Comparison of ENCODE assay signal across 8 cellular contexts in genomic region chr2:55268907-55269611, GRCh38. TPM values are rescaled to one million over a fixed set of nuclear protein-coding genes. Genes with fewer than 3 reads are reported as not detected.
A peak's percentile ranks its signal among the peaks of the same experiment; 100 is the strongest.
DNase-seq lines count a peak whose midpoint lies in the region; ATAC-seq and TF ChIP-seq lines count a peak whose summit lies in the region.

Gene MTIF2, minus strand, starts transcription at chr2:55269231. Its CDS starts 5,373 bp downstream, at chr2:55263858.

- H3K4me3 ChIP-seq in NT2/D1 (ENCODE audit: insufficient read length, low read depth) = peak within 1 kb of the TSS; percentile 98
- peak within 1 kb of the TSS; percentile 94 for H3K4me3 ChIP-seq in endodermal cell (ENCODE audit: low read length)

- H3K27me3 ChIP-seq in NT2/D1 (ENCODE audit: insufficient read depth, insufficient read length) (no peaks in the 10 kb centered on the region), endodermal cell (ENCODE audit: control insufficient read depth, insufficient read depth, low read length, poor library complexity, severe bottlenecking) (no peaks in the 10 kb centered on the region)

- H3K9me3 ChIP-seq in NT2/D1 (ENCODE audit: insufficient read depth, low read length) (no peaks in the 10 kb centered on the region), endodermal cell (ENCODE audit: control insufficient read depth, low read length) (no peaks in the 10 kb centered on the region)

- intact Hi-C loops in Calu3 (cut with micrococcal nuclease; ENCODE audit: unreplicated experiment) = no loop called here

- WGBS in endodermal cell (ENCODE audit: insufficient coverage in 1 of 2, insufficient read length in 1 of 2), 2 experiments = 0% methylated on average over 12 to 42 of the region's 43 CpGs

- BruUV-seq in Calu3 (replicated peaks; lab: Mats Ljungman, UMichigan) = TSS peak; percentile 87

- CTCF ChIA-PET in Calu3 (lab: Charles Lee) = interaction anchor here (0.6 kb wide), 1 partner anchor 156 kb away, joined by 7 read pairs; no protein-coding TSS in a partner anchor
- CTCF ChIA-PET in activated CD8-positive, alpha-beta memory T cell treated with anti-CD3 and anti-CD28 coated beads, Interleukin-2, amount 10 ng/mL, durations not matched to agents 7 days and 5 days (lab: Charles Lee) = interaction anchor here (1.4 kb wide), 1 partner anchor 13 kb away, joined by 4 read pairs; no protein-coding TSS in a partner anchor

- peak within 1 kb of the TSS; percentile 64 for H3K27ac Mint-ChIP-seq in Calu3 (ENCODE audit: unreplicated experiment)
- H3K27ac Mint-ChIP-seq in activated CD8-positive, alpha-beta memory T cell treated with anti-CD3 and anti-CD28 coated beads, Interleukin-2, amount 10 ng/mL, durations not matched to agents 7 days and 5 days = peak within 1 kb of the TSS; percentile 92
- peak within 1 kb of the TSS; percentile 96 for H3K27ac Mint-ChIP-seq in endodermal cell

- peak; percentile 99 for ATAC-seq in GM21381 (IDR thresholded peaks at IDR 0.05; ENCODE audit: unreplicated experiment)
- ATAC-seq in activated CD8-positive, alpha-beta memory T cell treated with anti-CD3 and anti-CD28 coated beads, Interleukin-2, amount 10 ng/mL, durations not matched to agents 7 days and 5 days = peak; percentile 98

- peak within 1 kb of the TSS; percentile 66 for H3K4me3 Mint-ChIP-seq in Calu3 (ENCODE audit: low read depth, unreplicated experiment)
- peak within 1 kb of the TSS; percentile 92 for H3K4me3 Mint-ChIP-seq in activated CD8-positive, alpha-beta memory T cell treated with anti-CD3 and anti-CD28 coated beads, Interleukin-2, amount 10 ng/mL, durations not matched to agents 7 days and 5 days
- peak within 1 kb of the TSS; percentile 93 for H3K4me3 Mint-ChIP-seq in endodermal cell

- peaks cover 27% of the 10 kb centered on the region for H3K36me3 Mint-ChIP-seq in Calu3 (ENCODE audit: insufficient read depth, unreplicated experiment)
- peaks cover 6% of the 10 kb centered on the region for H3K36me3 Mint-ChIP-seq in activated CD8-positive, alpha-beta memory T cell treated with anti-CD3 and anti-CD28 coated beads, Interleukin-2, amount 10 ng/mL, durations not matched to agents 7 days and 5 days
- peaks cover 14% of the 10 kb centered on the region for H3K36me3 Mint-ChIP-seq in endodermal cell (ENCODE audit: low read depth)

- H3K9me3 Mint-ChIP-seq in Calu3 (ENCODE audit: low read depth, unreplicated experiment) (no peaks in the 10 kb centered on the region), endodermal cell (peaks cover 1% of the 10 kb centered on the region)
- no peaks in the 10 kb centered on the region for H3K9me3 Mint-ChIP-seq in activated CD8-positive, alpha-beta memory T cell treated with anti-CD3 and anti-CD28 coated beads, Interleukin-2, amount 10 ng/mL, durations not matched to agents 7 days and 5 days (ENCODE audit: low read depth)

- H3K36me3 ChIP-seq in NT2/D1 (ENCODE audit: insufficient read depth, insufficient read length, low read length) (peaks cover 23% of the 10 kb centered on the region), endodermal cell (ENCODE audit: control insufficient read depth, insufficient read depth, low read length) (peaks cover 13% of the 10 kb centered on the region)

- no peaks in the 10 kb centered on the region for H3K4me1 Mint-ChIP-seq in Calu3 (ENCODE audit: low read depth, unreplicated experiment)
- H3K4me1 Mint-ChIP-seq in activated CD8-positive, alpha-beta memory T cell treated with anti-CD3 and anti-CD28 coated beads, Interleukin-2, amount 10 ng/mL, durations not matched to agents 7 days and 5 days = peaks cover 19% of the 10 kb centered on the region
- H3K4me1 Mint-ChIP-seq in endodermal cell = peaks cover 1% of the 10 kb centered on the region

- H3K4me1 ChIP-seq in NT2/D1 (ENCODE audit: insufficient read depth, insufficient read length) (no peaks in the 10 kb centered on the region), endodermal cell (ENCODE audit: control insufficient read depth, insufficient read depth, low read length) (no peaks in the 10 kb centered on the region)

- DNase-seq in Calu3 (peak; percentile 97), HUDEP-2 (lab: John Stamatoyannopoulos, UW; ENCODE audit: unreplicated experiment in 76 of 76) (peak in 74 of 76 experiments; percentile 45 to 95 (median 90)), NT2/D1 (ENCODE audit: low read depth, low spot score) (peak; percentile 96), endodermal cell (peak; percentile 98), mesenteric fat pad (ENCODE audit: low spot score) (peak; percentile 98)
- peak; percentile 94 for DNase-seq in activated CD8-positive, alpha-beta memory T cell treated with anti-CD3 and anti-CD28 coated beads, Interleukin-2, amount 10 ng/mL, durations not matched to agents 7 days and 5 days
- peak; percentile 87 for DNase-seq in stimulated activated CD8-positive, alpha-beta memory T cell treated with anti-CD3 and anti-CD28 coated beads, Interleukin-15, amount 100 ng/mL, for 24 hours (ENCODE audit: low read depth)

- peak within 1 kb of the TSS; percentile 12 for H3K27ac ChIP-seq in endodermal cell (ENCODE audit: low read depth, low read length)

- H3K9ac ChIP-seq in NT2/D1 (ENCODE audit: insufficient read length, low read depth) (peak within 1 kb of the TSS; percentile 99), endodermal cell (ENCODE audit: extremely low read depth, low read length, poor library complexity, severe bottlenecking) (peak within 1 kb of the TSS; percentile 83)

- TF ChIP-seq CTCF in Calu3 (IDR thresholded peaks at IDR 0.05; ENCODE audit: unreplicated experiment) = no peak
- TF ChIP-seq CTCF in endodermal cell (conservative IDR thresholded peaks at IDR 0.05) = no peak

- H3K27me3 Mint-ChIP-seq in Calu3 (ENCODE audit: unreplicated experiment) (no peaks in the 10 kb centered on the region), endodermal cell (ENCODE audit: insufficient read depth) (no peaks in the 10 kb centered on the region)
- peaks cover 3% of the 10 kb centered on the region for H3K27me3 Mint-ChIP-seq in activated CD8-positive, alpha-beta memory T cell treated with anti-CD3 and anti-CD28 coated beads, Interleukin-2, amount 10 ng/mL, durations not matched to agents 7 days and 5 days

RNA-seq across cellular contexts. Expression of gene MTIF2, which starts in this region (rescaled TPM):
- total RNA-seq in Calu3 (2022) = 34.3 and 45.1 TPM in 2 replicates
- total RNA-seq in activated CD8-positive, alpha-beta memory T cell treated with anti-CD3 and anti-CD28 coated beads, Interleukin-2, amount 10 ng/mL, durations not matched to agents 7 days and 5 days = 10 to 100 TPM; 27.7 to 33.5 TPM
- 10 to 100 TPM; 30.7 to 35.3 TPM for total RNA-seq in endodermal cell
- polyA plus RNA-seq in endodermal cell (2013, experiment 1 of 2) = 27.2 TPM
- polyA plus RNA-seq in endodermal cell (2013, experiment 2 of 2) = 24.5 TPM
- 19.5 TPM for total RNA-seq in mesenteric fat pad

Comparison
In these comparisons a context has a peak if more than half of its experiments do, and no peak if none do; other contexts are left out.
1. Peak in every context shown above with its lines: DNase-seq, ATAC-seq, H3K4me3 ChIP-seq and H3K27ac ChIP-seq.